8 cellular contexts compared by ENCODE assay signal in genomic region chr17:7435676-7436555, GRCh38. TPM values are rescaled to one million over a fixed set of nuclear protein-coding genes. Genes with fewer than 3 reads are reported as not detected.
DNase-seq lines count a peak whose midpoint lies in the region; ATAC-seq and TF ChIP-seq lines count a peak whose summit lies in the region.

No MANE protein-coding gene starts in this region.

- POLR2A ChIA-PET in OCI-LY7 (lab: Charles Lee), result interaction anchor here (0.5 to 2.5 kb wide), 8 partner anchors 8 to 125 kb away, joined by 3 to 8 read pairs (median 4); partner anchors contain the start of genes ACAP1 and TMEM256

- no peak overlapping the region for H3K27ac Mint-ChIP-seq in glutamatergic neuron (ENCODE audit: unreplicated experiment)

- CTCF ChIA-PET in OCI-LY7 (lab: Charles Lee; ENCODE audit: unreplicated experiment), result interaction anchor here (1.0 to 1.9 kb wide), 8 partner anchors 19 to 125 kb away, joined by 3 to 18 read pairs (median 4); partner anchors contain the start of genes TMEM256 and TMEM95

- ATAC-seq in HG02885 (IDR thresholded peaks at IDR 0.05; ENCODE audit: poor library complexity, unreplicated experiment), result peak; percentile 15
- no peak for ATAC-seq in GM18519 (IDR thresholded peaks at IDR 0.05; ENCODE audit: low FRiP score, unreplicated experiment)

- peak overlapping the region; percentile 87 for H3K4me3 Mint-ChIP-seq in glutamatergic neuron (ENCODE audit: unreplicated experiment)

- peak overlapping the region; percentile 61; the same call in 1 of the 2 replicates for H2AFZ ChIP-seq in OCI-LY7 (ENCODE audit: low read length)

- peak overlapping the region; percentile 77 for H3K27ac ChIP-seq in OCI-LY7 (ENCODE audit: low read depth, low read length, poor library complexity, severe bottlenecking)

- peaks cover 39% of the 10 kb centered on the region for H3K4me1 ChIP-seq in OCI-LY7 (ENCODE audit: insufficient read depth, low read length, poor library complexity, severe bottlenecking)

- H3K4me2 ChIP-seq in OCI-LY7 (ENCODE audit: low read length), result peak overlapping the region; percentile 99

- H3K36me3 ChIP-seq in OCI-LY7 (ENCODE audit: insufficient read depth, low read length), result no peaks in the 10 kb centered on the region

- H4K20me1 ChIP-seq in OCI-LY7 (ENCODE audit: insufficient read depth, low read length), result no peaks in the 10 kb centered on the region

- no peaks in the 10 kb centered on the region for H3K36me3 Mint-ChIP-seq in glutamatergic neuron (ENCODE audit: unreplicated experiment)

- intact Hi-C loops in OCI-LY7 (cut with micrococcal nuclease; ENCODE audit: unreplicated experiment), result loop anchor here (1.0 to 5.0 kb wide), 4 partner anchors 155 to 399 kb away; partner anchors contain the start of genes ELP5, SLC16A13, SLC2A4 and WRAP53

- in situ Hi-C loops in GM13977 (cut with MboI; ENCODE audit: low pct_unique_long_range_greater_than_20kb, low sequenced_read_pairs, unreplicated experiment), result no loop called here

- H3K4me1 Mint-ChIP-seq in glutamatergic neuron (ENCODE audit: low read depth, unreplicated experiment), result peaks cover 12% of the 10 kb centered on the region

- H3K9me3 ChIP-seq in OCI-LY7 (ENCODE audit: low read length), result no peaks in the 10 kb centered on the region

- BruUV-seq in OCI-LY7 (replicated peaks; lab: Mats Ljungman, UMichigan), result TSS peak; percentile 84

- H3K4me3 ChIP-seq in OCI-LY7 (ENCODE audit: low read depth, low read length, poor library complexity, severe bottlenecking), result peak overlapping the region; percentile 76

- TF ChIP-seq CTCF in GM13977 (IDR thresholded peaks at IDR 0.05; ENCODE audit: extremely low read depth, insufficient read depth, missing control alignments), result peak; percentile 44
- TF ChIP-seq CTCF in OCI-LY7 (conservative IDR thresholded peaks at IDR 0.05; ENCODE audit: low read length), result peak; percentile 78
- no peak for TF ChIP-seq CTCF in glutamatergic neuron (IDR thresholded peaks at IDR 0.05; ENCODE audit: partially characterized antibody, unreplicated experiment)

- no peaks in the 10 kb centered on the region for H3K9me2 ChIP-seq in OCI-LY7 (ENCODE audit: insufficient read depth, low read length)

- DNase-seq in GM13977 (ENCODE audit: low spot score) (no peak), OCI-LY7 (ENCODE audit: low spot score) (peak; percentile 83), glutamatergic neuron (peak; percentile 53), retina (peak; percentile 62), iPS-NIHi11 (ENCODE audit: low spot score) (no peak)
- peak; percentile 42 for DNase-seq in activated T-helper 9 cell treated with anti-CD3 and anti-CD28 coated beads, Interleukin-2, amount 50 U/mL, for 16 hours (ENCODE audit: low read depth)

- peaks cover 4% of the 10 kb centered on the region; the same call in 1 of the 2 replicates for H3K79me2 ChIP-seq in OCI-LY7 (ENCODE audit: insufficient read depth, low read depth, low read length)

- H3K9me3 Mint-ChIP-seq in glutamatergic neuron (ENCODE audit: unreplicated experiment), result peaks cover 20% of the 10 kb centered on the region

- peaks cover 19% of the 10 kb centered on the region for H3K27me3 Mint-ChIP-seq in glutamatergic neuron (ENCODE audit: unreplicated experiment)

RNA-seq across cellular contexts. Expression of gene TMEM102, which starts 0.7 kb away (rescaled TPM):
- 13.4 and 15.6 TPM in 2 replicates for total RNA-seq in OCI-LY7 (2014; rRNA removed; shearing (Covaris generic))
- total RNA-seq in OCI-LY7 (2022) (16.6 and 18.9 TPM in 2 replicates), glutamatergic neuron (ENCODE audit: unreplicated experiment) (0.42 TPM)

RNA-seq across cellular contexts. Expression of gene FGF11, which starts 3.4 kb away (rescaled TPM):
- total RNA-seq in OCI-LY7 (2014; rRNA removed; shearing (Covaris generic)), result 1.3 and 2.8 TPM in 2 replicates
- 9.9 and 11.0 TPM in 2 replicates for total RNA-seq in OCI-LY7 (2022)
- 4.8 TPM for total RNA-seq in glutamatergic neuron (ENCODE audit: unreplicated experiment)

RNA-seq across cellular contexts. Expression of gene SPEM3, which starts 7.3 kb away (rescaled TPM):
- not detected in 2 replicates for total RNA-seq in OCI-LY7 (2014; rRNA removed; shearing (Covaris generic))
- total RNA-seq in OCI-LY7 (2022) (not detected in 2 replicates), glutamatergic neuron (ENCODE audit: unreplicated experiment) (not detected)

RNA-seq across cellular contexts. Expression of gene CHRNB1, which starts 8.9 kb away (rescaled TPM):
- total RNA-seq in OCI-LY7 (2014; rRNA removed; shearing (Covaris generic)), result 12.7 and 13.2 TPM in 2 replicates
- total RNA-seq in OCI-LY7 (2022) (13.4 and 15.6 TPM in 2 replicates), glutamatergic neuron (ENCODE audit: unreplicated experiment) (16.4 TPM)

RNA-seq across cellular contexts. Expression of gene SPEM2, which starts 10.5 kb away (rescaled TPM):
- total RNA-seq in OCI-LY7 (2014; rRNA removed; shearing (Covaris generic)), result not detected in 2 replicates
- total RNA-seq in OCI-LY7 (2022) (not detected in 2 replicates), glutamatergic neuron (ENCODE audit: unreplicated experiment) (not detected)

Comparison
In these comparisons a context has a peak if more than half of its experiments do, and no peak if none do; other contexts are left out.
1. DNase-seq: peak in OCI-LY7 (single experiment), activated T-helper 9 cell treated with anti-CD3 and anti-CD28 coated beads, Interleukin-2, amount 50 U/mL, for 16 hours (single experiment), glutamatergic neuron (single experiment) and retina (single experiment); none in GM13977 (single experiment) and iPS-NIHi11 (single experiment).
2. RNA of gene TMEM102, which starts 0.7 kb away (total RNA-seq): 13.4 to 18.9 TPM in OCI-LY7; 0.42 TPM in glutamatergic neuron (single experiment); every median in the first group is over 10 times any median in the second.